Comparison of ENCODE assay signal across 8 cellular contexts in the genomic region with DNA sequence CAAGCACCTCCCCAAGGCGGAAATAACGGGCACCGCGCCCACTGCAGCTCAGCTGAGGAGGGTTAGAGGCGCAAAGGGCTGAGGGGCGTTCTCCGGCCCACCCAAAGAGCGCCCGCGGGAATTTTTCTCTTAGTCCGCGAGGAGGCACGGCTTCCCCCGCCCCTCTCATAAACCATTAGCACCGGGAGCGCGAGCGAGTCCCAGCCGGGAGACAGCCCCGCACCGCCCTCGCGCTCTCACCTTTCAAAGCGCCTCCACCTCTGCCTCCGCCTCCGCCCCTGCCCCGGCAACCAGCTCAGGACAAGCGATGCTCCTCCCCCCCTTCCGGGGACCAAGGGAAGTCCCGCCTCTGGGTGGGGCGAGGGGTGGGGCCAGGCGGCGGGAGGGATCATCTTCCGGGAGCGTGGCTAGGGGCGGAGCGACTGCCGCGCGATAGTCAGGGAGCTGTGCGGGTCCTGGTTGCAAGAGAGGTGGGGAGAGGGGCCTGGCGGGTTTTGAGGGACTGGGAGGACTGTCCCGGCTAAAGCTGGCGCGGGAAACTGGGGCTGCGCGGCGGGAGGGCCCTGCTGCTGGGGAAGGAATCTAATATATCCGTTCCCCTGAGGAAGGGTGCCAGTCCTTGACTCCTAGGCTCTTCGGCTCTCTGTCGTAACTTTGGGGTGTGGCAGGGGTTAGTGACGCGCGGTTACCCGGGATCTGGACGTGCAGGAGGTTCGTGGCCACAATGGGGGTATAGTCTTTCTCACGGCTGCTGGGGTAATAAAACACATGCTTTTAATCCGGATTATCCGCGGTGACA. TPM values are rescaled to one million over a fixed set of nuclear protein-coding genes. Genes with fewer than 3 reads are reported as not detected.
DNase-seq lines count a peak whose midpoint lies in the region; ATAC-seq, FAIRE-seq and TF ChIP-seq lines count a peak whose summit lies in the region.

A gene (minus strand): TSS at position 309 of the 799 bp plus-strand sequence. CDS start 5,165 bp downstream, outside the sequence.
A gene (plus strand): TSS at position 410 of the 799 bp plus-strand sequence. CDS start 637 bp downstream, outside the sequence.

- TF ChIP-seq CTCF in upper lobe of left lung (IDR thresholded peaks at IDR 0.05) = peak in 4 of 6 experiments; percentile 9 to 32 (median 22)

- H3K9me3 ChIP-seq in adipocyte (ENCODE audit: control insufficient read depth, low read length) (no peaks in the 10 kb centered on the region), upper lobe of left lung (no peaks in the 10 kb centered on the region)

- no peaks in the 10 kb centered on the region for H3K36me3 ChIP-seq in adipocyte (ENCODE audit: control insufficient read depth, insufficient read depth, low read length, severe bottlenecking)
- H3K36me3 ChIP-seq in upper lobe of left lung = no peaks in the 10 kb centered on the region

- peak within 1 kb of the TSS; percentile 87 for H3K9ac ChIP-seq in adipocyte (ENCODE audit: low read length)

- no peaks in the 10 kb centered on the region for H3K27me3 ChIP-seq in adipocyte (replicated peaks; ENCODE audit: control insufficient read depth, insufficient read depth, low read length)
- no peaks in the 10 kb centered on the region for H3K27me3 ChIP-seq in upper lobe of left lung

- H3K27ac ChIP-seq in upper lobe of left lung = peak within 1 kb of the TSS; percentile 92 to 98 (median 94)

- peak in 1 of 4 donors; percentile 16 for TF ChIP-seq EP300 in upper lobe of left lung (IDR thresholded peaks at IDR 0.05)

- 0% methylated on average over 25 to 49 of the region's 61 CpGs for WGBS in upper lobe of left lung, 2 donors

- intact Hi-C loops in left cardiac atrium (cut with DNase I) (loop anchor here in 1 of 2 donors (5.0 to 10.0 kb wide), 2 partner anchors 553 to 1325 kb away; a partner anchor contains a TSS), posterior vena cava (cut with DNase I) (loop anchor here in 1 of 2 donors (10.0 kb wide), 1 partner anchor 555 kb away; no protein-coding TSS in a partner anchor)

- TF ChIP-seq POLR2A in GM12891 (IDR thresholded peaks at IDR 0.05; ENCODE audit: low read depth, low read length) (no peak), upper lobe of left lung (IDR thresholded peaks at IDR 0.05) (peak in 3 of 4 donors; percentile 79 to 94 (median 80))

- H3K4me1 ChIP-seq in adipocyte (ENCODE audit: control insufficient read depth, insufficient read depth, low read length) = peaks cover 45% of the 10 kb centered on the region
- H3K4me1 ChIP-seq in upper lobe of left lung = peaks cover 16 to 33% (median 22%) of the 10 kb centered on the region in 4 donors

- H3K4me3 ChIP-seq in adipocyte (ENCODE audit: low read length) = peak within 1 kb of the TSS; percentile 91
- H3K4me3 ChIP-seq in upper lobe of left lung = peak within 1 kb of the TSS; percentile 86 to 96 (median 93)

- FAIRE-seq in GM12891 (lab: Jason Lieb, UNC) = peak; percentile 93

- peak; percentile 78 for DNase-seq in GM12891 (ENCODE audit: insufficient read length, low spot score)
- peak; percentile 77 for DNase-seq in NCI-H1417 treated with DMSO at 0.1 percent for 48 hours (lab: John Stamatoyannopoulos, UW)
- DNase-seq in SW 1271 (lab: John Stamatoyannopoulos, UW) = peak; percentile 97 to 98
- peak; percentile 99 for DNase-seq in adipocyte (ENCODE audit: low read depth)
- peak; percentile 96 for DNase-seq in left cardiac atrium
- DNase-seq in posterior vena cava (ENCODE audit: low spot score) = peak; percentile 98
- DNase-seq in upper lobe of left lung = peak; percentile 98 to 100

- ATAC-seq in HG02798 (IDR thresholded peaks at IDR 0.05; ENCODE audit: poor library complexity, unreplicated experiment) (peak; percentile 97), left cardiac atrium (peak; percentile 100), upper lobe of left lung (ENCODE audit: low FRiP score in 2 of 2) (peak; percentile 100)

TF ChIP-seq in GM12891, 5 proteins besides CTCF, POLR2A, EP300 and RAD21:
- TF ChIP-seq SPI1 (IDR thresholded peaks at IDR 0.05; ENCODE audit: low read depth, low read length) = no peak
- TF ChIP-seq TAF1 (IDR thresholded peaks at IDR 0.05; ENCODE audit: low read depth, low read length) = peak; percentile 54; the same call in 1 of the 2 replicates
- no peak for TF ChIP-seq PAX5 (IDR thresholded peaks at IDR 0.05; ENCODE audit: insufficient read depth, low read length, severe bottlenecking)
- TF ChIP-seq POLR2AphosphoS5 (IDR thresholded peaks at IDR 0.05; ENCODE audit: low read depth, low read length) = peak; percentile 87
- no peak for TF ChIP-seq POU2F2 (IDR thresholded peaks at IDR 0.05; ENCODE audit: low read depth, low read length)

RNA-seq across cellular contexts. Expression of the first gene that starts in this region (rescaled TPM):
- 18.9 TPM for polyA plus RNA-seq in GM12891 (2012; ENCODE audit: low read depth, missing spikeins)
- total RNA-seq in left cardiac atrium = 10 to 100 TPM; 17.4 to 18.0 TPM
- 10 to 100 TPM; 28.5 to 41.1 TPM for total RNA-seq in posterior vena cava
- total RNA-seq in upper lobe of left lung = 100 to 1,000 TPM in 1 of 6 donors, 10 to 100 TPM in 5; 21.0 to 116 (median 32.9) TPM

RNA-seq across cellular contexts. Expression of the second gene that starts in this region (rescaled TPM):
- 3.8 TPM for polyA plus RNA-seq in GM12891 (2012; ENCODE audit: low read depth, missing spikeins)
- total RNA-seq in left cardiac atrium (1 to 10 TPM; 7.0 to 7.3 TPM), posterior vena cava (10 to 100 TPM; 10.1 to 13.9 TPM), upper lobe of left lung (10 to 100 TPM in 2 of 6 donors, 1 to 10 TPM in 4; 2.8 to 18.7 (median 7.8) TPM)

Comparison
In these comparisons a context has a peak if more than half of its experiments do, and no peak if none do; other contexts are left out.
1. Peak in every context shown above with its lines: DNase-seq, ATAC-seq, H3K4me3 ChIP-seq and H3K27ac ChIP-seq.